ENCODE assay signal across 18 cellular contexts in the genomic region with DNA sequence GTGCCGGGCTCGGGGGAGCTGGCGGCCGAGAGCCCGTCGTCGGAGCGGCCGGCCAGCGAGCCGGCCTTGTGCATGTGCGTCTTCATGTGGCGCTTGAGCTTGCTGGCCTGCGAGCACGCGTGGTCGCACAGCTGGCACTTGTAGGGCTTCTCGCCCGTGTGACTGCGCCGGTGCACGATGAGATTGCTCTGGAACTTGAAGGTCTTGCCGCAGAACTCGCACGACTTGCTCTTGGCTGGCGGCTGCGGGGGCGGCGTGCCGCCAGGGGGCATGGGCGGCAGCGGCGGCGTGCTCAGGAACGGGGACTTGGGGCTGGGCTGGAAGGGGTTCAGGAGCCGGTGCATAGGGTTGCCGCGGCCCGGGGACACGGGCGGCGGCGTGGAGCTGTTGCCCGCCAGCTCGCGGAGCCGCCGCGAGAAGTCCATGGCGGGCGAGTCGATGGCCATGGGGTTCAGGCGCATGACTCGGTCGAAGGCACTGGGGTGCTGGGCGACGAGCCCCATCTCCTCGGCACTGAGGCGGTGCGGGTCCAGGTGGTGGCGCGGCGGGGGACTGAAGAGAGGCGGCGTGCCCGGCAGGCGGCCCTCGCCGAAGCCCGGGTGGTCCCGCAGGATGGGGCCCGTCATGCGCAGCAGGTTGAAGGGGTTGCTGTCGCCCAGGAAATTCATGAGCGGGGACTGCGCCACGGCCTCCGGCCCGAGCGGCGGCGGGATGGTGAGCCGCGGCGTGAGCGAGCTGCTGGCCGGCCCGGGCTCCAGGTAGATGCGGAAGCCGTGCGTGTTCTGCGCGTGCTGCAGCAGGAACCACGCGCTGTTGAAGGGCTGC.
A peak's percentile ranks its signal among the peaks of the same experiment; 100 is the strongest.
DNase-seq lines count a peak whose midpoint lies in the region; ATAC-seq and TF ChIP-seq lines count a peak whose summit lies in the region.
"Had no signal": no experiment of that assay in that cellular context is flagged by ENCODE, and none has a peak within 500 bp of the region (broad histone marks: within the 10 kb centered on the region; RNA-seq: fewer than 3 reads in every experiment).

No MANE protein-coding gene starts in this region.

- no peaks in the 10 kb centered on the region for H3K27me3 Mint-ChIP-seq in activated CD8-positive, alpha-beta memory T cell treated with anti-CD3 and anti-CD28 coated beads, Interleukin-2, amount 10 ng/mL, durations not matched to agents 7 days and 5 days
- H3K27me3 Mint-ChIP-seq in H9 (ENCODE audit: low read depth) (no peaks in the 10 kb centered on the region), endodermal cell (ENCODE audit: insufficient read depth) (peaks cover 2% of the 10 kb centered on the region)
- H3K27me3 Mint-ChIP-seq in stimulated activated memory B cell treated with anti-CD40 and anti-IgM and Interleukin-4, amounts not matched to agents 10 μg/mL and 1 μg/mL and 100 μg/mL, for 72 hours, result no peaks in the 10 kb centered on the region

- H2BK5ac ChIP-seq in H9 (ENCODE audit: insufficient read length, low read length), result no peak overlapping the region

- peak; percentile 33 for DNase-seq in activated CD8-positive, alpha-beta memory T cell treated with anti-CD3 and anti-CD28 coated beads, Interleukin-2, amount 10 ng/mL, durations not matched to agents 7 days and 5 days
- DNase-seq in activated CD8-positive, alpha-beta memory T cell treated with anti-CD3 and anti-CD28 coated beads for 24 hours, result no peak
- DNase-seq in H9, result peak; percentile 39
- DNase-seq in endodermal cell, result peak; percentile 42
- DNase-seq in NCI-H446 (lab: John Stamatoyannopoulos, UW), result no peak
- no peak for DNase-seq in stimulated activated CD4-positive, alpha-beta T cell treated with anti-CD3 and anti-CD28 coated beads, Interleukin-2, amount 100 ng/mL, for 24 hours
- DNase-seq: 8988T, DMS79 treated with DMSO at 0.1 percent for 48 hours, KBM-7, NCI-H1417 treated with DMSO at 0.1 percent for 48 hours, NCI-H2029, NCI-H2171 treated with DMSO at 0.1 percent for 48 hours, NCI-H510A, NCI-H774 had no signal

- no peak overlapping the region for H2BK15ac ChIP-seq in H9 (ENCODE audit: low read depth, low read length)

- H3K14ac ChIP-seq in H9 (ENCODE audit: insufficient read depth, low read length), result no peak overlapping the region

- no peak overlapping the region for H3T11ph ChIP-seq in H9 (ENCODE audit: low read length)

- no peak overlapping the region for H2AFZ ChIP-seq in H9 (ENCODE audit: low read length)

- no peak overlapping the region for H2BK20ac ChIP-seq in H9 (ENCODE audit: low read depth, low read length, poor library complexity, severe bottlenecking)

- H3K4me1 ChIP-seq in H9 (ENCODE audit: insufficient read depth, low read length) (no peaks in the 10 kb centered on the region), endodermal cell (ENCODE audit: control insufficient read depth, insufficient read depth, low read length) (no peaks in the 10 kb centered on the region)

- H4K8ac ChIP-seq in H9 (replicated peaks; ENCODE audit: insufficient read length, low read depth, low read length), result no peak overlapping the region

- H3K9ac ChIP-seq in H9 (ENCODE audit: extremely low read depth, insufficient read length, low read length) (no peak overlapping the region), endodermal cell (ENCODE audit: extremely low read depth, low read length, poor library complexity, severe bottlenecking) (no peak overlapping the region)

- TF ChIP-seq CTCF in H9 (conservative IDR thresholded peaks at IDR 0.05), result no peak
- no peak for TF ChIP-seq CTCF in endodermal cell (conservative IDR thresholded peaks at IDR 0.05)

- H3K4me2 ChIP-seq in H9 (ENCODE audit: insufficient read depth, insufficient read length, low read length), result no peak overlapping the region

- no peaks in the 10 kb centered on the region for H3K27me3 ChIP-seq in H9 (ENCODE audit: insufficient read depth, low read length)
- no peaks in the 10 kb centered on the region for H3K27me3 ChIP-seq in endodermal cell (ENCODE audit: control insufficient read depth, insufficient read depth, low read length, poor library complexity, severe bottlenecking)

- no peak overlapping the region for H3K27ac ChIP-seq in H9 (ENCODE audit: insufficient read length, low read depth, low read length)
- no peak overlapping the region for H3K27ac ChIP-seq in endodermal cell (ENCODE audit: low read depth, low read length)
- H3K27ac ChIP-seq: RWPE1 had no signal

- H3K27ac Mint-ChIP-seq in activated CD8-positive, alpha-beta memory T cell treated with anti-CD3 and anti-CD28 coated beads, Interleukin-2, amount 10 ng/mL, durations not matched to agents 7 days and 5 days, result no peak overlapping the region
- H3K27ac Mint-ChIP-seq in H9 (no peak overlapping the region; a peak in 1 of 7 replicates), endodermal cell (no peak overlapping the region)
- no peak overlapping the region for H3K27ac Mint-ChIP-seq in stimulated activated memory B cell treated with anti-CD40 and anti-IgM and Interleukin-4, amounts not matched to agents 10 μg/mL and 1 μg/mL and 100 μg/mL, for 72 hours
- H3K27ac Mint-ChIP-seq: CD8-positive, alpha-beta T cell had no signal

- H3K23ac ChIP-seq in H9 (ENCODE audit: insufficient read length, low read depth, low read length), result no peak overlapping the region

- no peaks in the 10 kb centered on the region for H3K79me2 ChIP-seq in H9 (ENCODE audit: insufficient read depth, low read length)

- H2AK5ac ChIP-seq in H9 (ENCODE audit: insufficient read length, low read length), result no peak overlapping the region

- no peak overlapping the region for H3K4me3 Mint-ChIP-seq in activated CD8-positive, alpha-beta memory T cell treated with anti-CD3 and anti-CD28 coated beads, Interleukin-2, amount 10 ng/mL, durations not matched to agents 7 days and 5 days
- H3K4me3 Mint-ChIP-seq in H9, result no peak overlapping the region
- no peak overlapping the region for H3K4me3 Mint-ChIP-seq in endodermal cell
- no peak overlapping the region for H3K4me3 Mint-ChIP-seq in stimulated activated memory B cell treated with anti-CD40 and anti-IgM and Interleukin-4, amounts not matched to agents 10 μg/mL and 1 μg/mL and 100 μg/mL, for 72 hours
- H3K4me3 Mint-ChIP-seq: CD8-positive, alpha-beta T cell had no signal

- no peaks in the 10 kb centered on the region for H4K20me1 ChIP-seq in H9 (ENCODE audit: control insufficient read depth, insufficient read depth, insufficient read length)

- H4K91ac ChIP-seq in H9 (ENCODE audit: insufficient read length, low read depth, low read length), result no peak overlapping the region

- no peak overlapping the region for H3K56ac ChIP-seq in H9 (ENCODE audit: insufficient read length, low read depth, low read length)

- no CpG with 5 or more reads among the region's 95 CpGs for WGBS in H9 (ENCODE audit: extremely low coverage, insufficient read length, low lambda C conversion rate)
- WGBS in endodermal cell (ENCODE audit: insufficient coverage in 1 of 2, insufficient read length in 1 of 2), 2 experiments, result 96 to 99% methylated on average over 78 to 95 of the region's 95 CpGs

- no peak overlapping the region for H2BK12ac ChIP-seq in H9 (ENCODE audit: insufficient read length, low read depth, low read length)

- no peaks in the 10 kb centered on the region for H3K9me3 ChIP-seq in H9 (ENCODE audit: control insufficient read depth, low read depth, low read length)
- no peaks in the 10 kb centered on the region for H3K9me3 ChIP-seq in endodermal cell (ENCODE audit: control insufficient read depth, low read length)

- peaks cover 64% of the 10 kb centered on the region for H3K36me3 Mint-ChIP-seq in activated CD8-positive, alpha-beta memory T cell treated with anti-CD3 and anti-CD28 coated beads, Interleukin-2, amount 10 ng/mL, durations not matched to agents 7 days and 5 days
- H3K36me3 Mint-ChIP-seq in H9 (ENCODE audit: insufficient read depth in 1 of 3, low read depth in 3 of 3), result peaks cover 0 to 7% (median 4%) of the 10 kb centered on the region in 3 experiments; a peak in 3 of 7 replicates
- H3K36me3 Mint-ChIP-seq in endodermal cell (ENCODE audit: low read depth), result peaks cover 14% of the 10 kb centered on the region
- H3K36me3 Mint-ChIP-seq in stimulated activated memory B cell treated with anti-CD40 and anti-IgM and Interleukin-4, amounts not matched to agents 10 μg/mL and 1 μg/mL and 100 μg/mL, for 72 hours, result no peaks in the 10 kb centered on the region

- CTCF ChIA-PET in activated CD8-positive, alpha-beta memory T cell treated with anti-CD3 and anti-CD28 coated beads, Interleukin-2, amount 10 ng/mL, durations not matched to agents 7 days and 5 days (lab: Charles Lee), result no interaction called here

- peaks cover 25% of the 10 kb centered on the region for H3K4me1 Mint-ChIP-seq in activated CD8-positive, alpha-beta memory T cell treated with anti-CD3 and anti-CD28 coated beads, Interleukin-2, amount 10 ng/mL, durations not matched to agents 7 days and 5 days
- H3K4me1 Mint-ChIP-seq in H9, result peaks cover 11 to 23% of the 10 kb centered on the region in 2 experiments
- peaks cover 7% of the 10 kb centered on the region for H3K4me1 Mint-ChIP-seq in endodermal cell
- no peaks in the 10 kb centered on the region for H3K4me1 Mint-ChIP-seq in stimulated activated memory B cell treated with anti-CD40 and anti-IgM and Interleukin-4, amounts not matched to agents 10 μg/mL and 1 μg/mL and 100 μg/mL, for 72 hours

- no peak overlapping the region for H4K5ac ChIP-seq in H9 (ENCODE audit: insufficient read length, low read depth, low read length)

- no peak overlapping the region for H3K18ac ChIP-seq in H9 (ENCODE audit: insufficient read length, low read depth, low read length)

- no peak overlapping the region for H3K4ac ChIP-seq in H9 (ENCODE audit: low read depth, low read length)

- peaks cover 7% of the 10 kb centered on the region for H3K36me3 ChIP-seq in endodermal cell (ENCODE audit: control insufficient read depth, insufficient read depth, low read length)

- no peak for ATAC-seq in activated CD8-positive, alpha-beta memory T cell treated with anti-CD3 and anti-CD28 coated beads, Interleukin-2, amount 10 ng/mL, durations not matched to agents 7 days and 5 days
- ATAC-seq in stimulated activated memory B cell treated with anti-CD40 and anti-IgM and Interleukin-4, amounts not matched to agents 10 μg/mL and 1 μg/mL and 100 μg/mL, for 72 hours, result peak; percentile 43
- ATAC-seq in GM18511 (IDR thresholded peaks at IDR 0.05; ENCODE audit: unreplicated experiment), result no peak
- ATAC-seq: CD8-positive, alpha-beta T cell had no signal

- H2BK120ac ChIP-seq in H9 (ENCODE audit: low read depth, low read length, poor library complexity, severe bottlenecking), result no peak overlapping the region

- H3K23me2 ChIP-seq in H9 (ENCODE audit: insufficient read length, low read depth, low read length, poor library complexity, severe bottlenecking), result no peaks in the 10 kb centered on the region

- H3K9me3 Mint-ChIP-seq in activated CD8-positive, alpha-beta memory T cell treated with anti-CD3 and anti-CD28 coated beads, Interleukin-2, amount 10 ng/mL, durations not matched to agents 7 days and 5 days (ENCODE audit: low read depth), result no peaks in the 10 kb centered on the region
- H3K9me3 Mint-ChIP-seq in H9, result no peaks in the 10 kb centered on the region
- H3K9me3 Mint-ChIP-seq in endodermal cell, result no peaks in the 10 kb centered on the region
- peaks cover 3% of the 10 kb centered on the region for H3K9me3 Mint-ChIP-seq in stimulated activated memory B cell treated with anti-CD40 and anti-IgM and Interleukin-4, amounts not matched to agents 10 μg/mL and 1 μg/mL and 100 μg/mL, for 72 hours
- H3K9me3 Mint-ChIP-seq: CD8-positive, alpha-beta T cell had no signal

- no peak overlapping the region for H3K4me3 ChIP-seq in endodermal cell (ENCODE audit: low read length)

- no peaks in the 10 kb centered on the region for H3K79me1 ChIP-seq in H9 (ENCODE audit: insufficient read depth, low read depth, low read length, poor library complexity, severe bottlenecking)

Comparison
In these comparisons a context has a peak if more than half of its experiments do, and no peak if none do; other contexts are left out.
1. DNase-seq: peak in activated CD8-positive, alpha-beta memory T cell treated with anti-CD3 and anti-CD28 coated beads, Interleukin-2, amount 10 ng/mL, durations not matched to agents 7 days and 5 days (single experiment), H9 (single experiment) and endodermal cell (single experiment); none in activated CD8-positive, alpha-beta memory T cell treated with anti-CD3 and anti-CD28 coated beads for 24 hours (single experiment), NCI-H446 (0 of 2) and stimulated activated CD4-positive, alpha-beta T cell treated with anti-CD3 and anti-CD28 coated beads, Interleukin-2, amount 100 ng/mL, for 24 hours (0 of 2).